ENCODE assay signal across 8 cellular contexts in genomic region chr3:50238549-50239026, GRCh38. TPM values are rescaled to one million over a fixed set of nuclear protein-coding genes. Genes with fewer than 3 reads are reported as not detected.
DNase-seq lines count a peak whose midpoint lies in the region; ATAC-seq and TF ChIP-seq lines count a peak whose summit lies in the region.

No MANE protein-coding gene starts in this region.

- BruUV-seq in A673 (replicated peaks; lab: Mats Ljungman, UMichigan): no TSS peak

- H3K27me3 ChIP-seq in A673 (replicated peaks; ENCODE audit: insufficient read depth, low read depth, low read length, poor library complexity) (no peaks in the 10 kb centered on the region), adipocyte (replicated peaks; ENCODE audit: control insufficient read depth, insufficient read depth, low read length) (no peaks in the 10 kb centered on the region), right atrium auricular region (no peaks in the 10 kb centered on the region)

- CTCF ChIA-PET in A673 (lab: Charles Lee): interaction anchor here (0.6 kb wide), 1 partner anchor 83 kb away, joined by 9 read pairs; no protein-coding TSS in a partner anchor

- H3K36me3 ChIP-seq in A673 (ENCODE audit: insufficient read depth, low read length, poor library complexity, severe bottlenecking) (no peaks in the 10 kb centered on the region), adipocyte (ENCODE audit: control insufficient read depth, insufficient read depth, low read length, severe bottlenecking) (no peaks in the 10 kb centered on the region), right atrium auricular region (peaks cover 13% of the 10 kb centered on the region)

- DNase-seq in A673 (ENCODE audit: low spot score): peak; percentile 30
- no peak for DNase-seq in HFF-Myc (ENCODE audit: extremely low read depth, low read depth)
- DNase-seq in adipocyte (ENCODE audit: low read depth): peak; percentile 43
- DNase-seq in right atrium auricular region (ENCODE audit: low spot score): peak; percentile 88
- DNase-seq in retinal pigment epithelial cell (ENCODE audit: low read depth): no peak
- no peak for DNase-seq in NCI-H1930 (lab: John Stamatoyannopoulos, UW)

- TF ChIP-seq CTCF in A673 (conservative IDR thresholded peaks at IDR 0.05; ENCODE audit: low read depth, low read length): no peak
- TF ChIP-seq CTCF in HFF-Myc (IDR thresholded peaks at IDR 0.05; ENCODE audit: low read depth, low read length, missing control alignments): no peak
- TF ChIP-seq CTCF in right atrium auricular region (IDR thresholded peaks at IDR 0.05): no peak
- peak; percentile 5 for TF ChIP-seq CTCF in retinal pigment epithelial cell (conservative IDR thresholded peaks at IDR 0.05; ENCODE audit: low read depth, low read length)

- H3K4me3 ChIP-seq in A673 (ENCODE audit: low read depth, low read length, poor library complexity, severe bottlenecking) (peak overlapping the region; percentile 76), HFF-Myc (replicated peaks; ENCODE audit: low read depth, low read length) (peak overlapping the region; percentile 86), adipocyte (ENCODE audit: low read length) (peak overlapping the region; percentile 94), right atrium auricular region (peak overlapping the region; percentile 82 to 92), retinal pigment epithelial cell (ENCODE audit: low read length) (peak overlapping the region; percentile 88)

- peak overlapping the region; percentile 77 for H3K27ac ChIP-seq in A673 (ENCODE audit: low read depth, low read length, poor library complexity, severe bottlenecking)
- peak overlapping the region; percentile 94 to 95 for H3K27ac ChIP-seq in right atrium auricular region

- intact Hi-C loops in A673 (cut with micrococcal nuclease; ENCODE audit: unreplicated experiment): no loop called here

- POLR2A ChIA-PET in A673 (lab: Charles Lee; ENCODE audit: low non-redundant PET): no interaction called here

- peak overlapping the region; percentile 96 for H3K9ac ChIP-seq in adipocyte (ENCODE audit: low read length)

- ATAC-seq in GM21526 (IDR thresholded peaks at IDR 0.05; ENCODE audit: low FRiP score, unreplicated experiment) (no peak), HG03520 (IDR thresholded peaks at IDR 0.05; ENCODE audit: unreplicated experiment) (no peak)

- H3K9me3 ChIP-seq in A673 (ENCODE audit: low read depth, low read length, poor library complexity, severe bottlenecking) (no peaks in the 10 kb centered on the region), adipocyte (ENCODE audit: control insufficient read depth, low read length) (no peaks in the 10 kb centered on the region), right atrium auricular region (no peaks in the 10 kb centered on the region)

- H3K4me1 ChIP-seq in A673 (ENCODE audit: insufficient read depth, low read length, poor library complexity, severe bottlenecking) (peaks cover 14% of the 10 kb centered on the region), adipocyte (ENCODE audit: control insufficient read depth, insufficient read depth, low read length) (peaks cover 36% of the 10 kb centered on the region), right atrium auricular region (peaks cover 0 to 78% of the 10 kb centered on the region in 2 donors)

RNA-seq across cellular contexts. Expression of gene GNAI2, which starts 2.6 kb away (rescaled TPM):
- total RNA-seq in A673 (2021) (115 and 124 TPM in 2 replicates), right atrium auricular region (100 to 1,000 TPM in 1 of 2 donors, 10 to 100 TPM in 1; 72.1 to 127 TPM)

RNA-seq across cellular contexts. Expression of gene SEMA3B, which starts 30.4 kb away (rescaled TPM):
- total RNA-seq in A673 (2021) (0.43 and 2.0 TPM in 2 replicates), right atrium auricular region (10 to 100 TPM; 15.4 to 20.0 TPM)

RNA-seq across cellular contexts. Expression of gene SLC38A3, which starts 33.5 kb away (rescaled TPM):
- total RNA-seq in A673 (2021) (0.31 TPM in 1 of 2 replicates, not detected in the other), right atrium auricular region (1 to 10 TPM; 2.4 to 7.9 TPM)

RNA-seq across cellular contexts. Expression of gene LSMEM2, which starts 40.3 kb away (rescaled TPM):
- not detected in 2 replicates for total RNA-seq in A673 (2021)
- 10 to 100 TPM in 1 of 2 donors, 1 to 10 TPM in 1; 9.0 to 10.6 TPM for total RNA-seq in right atrium auricular region

RNA-seq across cellular contexts. Expression of gene GNAT1, which starts 47.2 kb away (rescaled TPM):
- total RNA-seq in A673 (2021) (not detected in 2 replicates), right atrium auricular region (not detected)

Comparison
In these comparisons a context has a peak if more than half of its experiments do, and no peak if none do; other contexts are left out.
1. DNase-seq: peak in A673 (single experiment), adipocyte (single experiment) and right atrium auricular region (single experiment); none in HFF-Myc (single experiment), retinal pigment epithelial cell (single experiment) and NCI-H1930 (0 of 2).
2. Peak in every context shown above with its lines, with median percentiles within 50 percentile points of each other: H3K4me3 ChIP-seq.